ENCODE assay signal across 8 cellular contexts in genomic region chr1:54671985-54672608, GRCh38. TPM values are rescaled to one million over a fixed set of nuclear protein-coding genes. Genes with fewer than 3 reads are reported as not detected.
DNase-seq lines count a peak whose midpoint lies in the region; ATAC-seq and TF ChIP-seq lines count a peak whose summit lies in the region.

No MANE protein-coding gene starts in this region.

- H3K27me3 Mint-ChIP-seq in chondrocyte (ENCODE audit: low read depth) = peaks cover 6% of the 10 kb centered on the region

- TF ChIP-seq CTCF in chondrocyte (IDR thresholded peaks at IDR 0.05) (peak; percentile 84), mucosa of descending colon (IDR thresholded peaks at IDR 0.05) (peak; percentile 77)

- H3K27ac Mint-ChIP-seq in chondrocyte (ENCODE audit: unreplicated experiment) = no peak overlapping the region
- H3K27ac Mint-ChIP-seq in stimulated activated effector memory CD8-positive, alpha-beta T cell treated with anti-CD3 and anti-CD28 coated beads, Interleukin-12 subunit alpha, Interleukin-12 subunit beta, amount 100 ng/mL, for 72 hours = peak overlapping the region; percentile 58

- ATAC-seq in HG02763 (IDR thresholded peaks at IDR 0.05; ENCODE audit: unreplicated experiment) (peak; percentile 61), mucosa of descending colon (peak; percentile 93), GM21390 (IDR thresholded peaks at IDR 0.05; ENCODE audit: unreplicated experiment) (no peak)
- peak; percentile 99 for ATAC-seq in stimulated activated effector memory CD8-positive, alpha-beta T cell treated with anti-CD3 and anti-CD28 coated beads, Interleukin-12 subunit alpha, Interleukin-12 subunit beta, amount 100 ng/mL, for 72 hours

- H3K4me1 ChIP-seq in mucosa of descending colon (ENCODE audit: low read depth) = no peaks in the 10 kb centered on the region

- intact Hi-C loops in mucosa of descending colon (cut with DNase I, micrococcal nuclease) = loop anchor here in 1 of 2 donors (5.0 kb wide), 1 partner anchor 140 kb away; no protein-coding TSS in a partner anchor

- no peak overlapping the region for H3K4me3 Mint-ChIP-seq in chondrocyte (ENCODE audit: unreplicated experiment)
- H3K4me3 Mint-ChIP-seq in stimulated activated effector memory CD8-positive, alpha-beta T cell treated with anti-CD3 and anti-CD28 coated beads, Interleukin-12 subunit alpha, Interleukin-12 subunit beta, amount 100 ng/mL, for 72 hours = no peak overlapping the region

- H3K9me3 Mint-ChIP-seq in chondrocyte (ENCODE audit: low read depth) = no peaks in the 10 kb centered on the region
- no peaks in the 10 kb centered on the region for H3K9me3 Mint-ChIP-seq in stimulated activated effector memory CD8-positive, alpha-beta T cell treated with anti-CD3 and anti-CD28 coated beads, Interleukin-12 subunit alpha, Interleukin-12 subunit beta, amount 100 ng/mL, for 72 hours

- peak; percentile 59 for DNase-seq in EL
- peak; percentile 29 for DNase-seq in NCI-H345 (lab: John Stamatoyannopoulos, UW)
- peak; percentile 67 for DNase-seq in activated CD4-positive, CD25-positive, alpha-beta regulatory T cell treated with anti-CD3 and anti-CD28 coated beads, Interleukin-2, amount 50 U/mL, for 72 hours
- no peak for DNase-seq in chondrocyte (ENCODE audit: low spot score)
- DNase-seq in mucosa of descending colon = peak in 2 of 3 donors; percentile 65 to 81
- peak; percentile 75 to 90 for DNase-seq in stimulated activated effector memory CD8-positive, alpha-beta T cell treated with anti-CD3 and anti-CD28 coated beads, Interleukin-12 subunit alpha, Interleukin-12 subunit beta, amount 100 ng/mL, for 72 hours (ENCODE audit: low spot score in 2 of 2)

- H3K9me3 ChIP-seq in mucosa of descending colon = no peaks in the 10 kb centered on the region

- no peaks in the 10 kb centered on the region for H3K4me1 Mint-ChIP-seq in chondrocyte (ENCODE audit: low read depth)
- peaks cover 11% of the 10 kb centered on the region for H3K4me1 Mint-ChIP-seq in stimulated activated effector memory CD8-positive, alpha-beta T cell treated with anti-CD3 and anti-CD28 coated beads, Interleukin-12 subunit alpha, Interleukin-12 subunit beta, amount 100 ng/mL, for 72 hours

- H3K4me3 ChIP-seq in mucosa of descending colon = no peak overlapping the region

- no peaks in the 10 kb centered on the region for H3K36me3 ChIP-seq in mucosa of descending colon (ENCODE audit: low read depth)

- H3K36me3 Mint-ChIP-seq in chondrocyte (ENCODE audit: low read depth) = no peaks in the 10 kb centered on the region
- H3K36me3 Mint-ChIP-seq in stimulated activated effector memory CD8-positive, alpha-beta T cell treated with anti-CD3 and anti-CD28 coated beads, Interleukin-12 subunit alpha, Interleukin-12 subunit beta, amount 100 ng/mL, for 72 hours = peaks cover 7% of the 10 kb centered on the region

RNA-seq across cellular contexts. Expression of gene MROH7, which starts 30.5 kb away (rescaled TPM):
- total RNA-seq in chondrocyte = 0.15 TPM in 1 of 3 replicates, not detected in the others
- 10 to 100 TPM in 2 of 3 donors, 1 to 10 TPM in 1; 8.9 to 39.0 (median 16.6) TPM for total RNA-seq in mucosa of descending colon

RNA-seq across cellular contexts. Expression of gene TTC4, which starts 43.6 kb away (rescaled TPM):
- total RNA-seq in chondrocyte (12.6 to 14.7 TPM (median 12.7 TPM) in 3 replicates), mucosa of descending colon (10 to 100 TPM; 12.1 to 16.7 (median 15.2) TPM)

RNA-seq across cellular contexts. Expression of gene FAM151A, which starts 48.8 kb away (rescaled TPM):
- total RNA-seq in chondrocyte (not detected in 3 replicates), mucosa of descending colon (10 to 100 TPM in 2 of 3 donors, 1 to 10 TPM in 1; 5.7 to 25.1 (median 19.2) TPM)
